ENCODE assay signal across 19 cellular contexts in the genomic region with DNA sequence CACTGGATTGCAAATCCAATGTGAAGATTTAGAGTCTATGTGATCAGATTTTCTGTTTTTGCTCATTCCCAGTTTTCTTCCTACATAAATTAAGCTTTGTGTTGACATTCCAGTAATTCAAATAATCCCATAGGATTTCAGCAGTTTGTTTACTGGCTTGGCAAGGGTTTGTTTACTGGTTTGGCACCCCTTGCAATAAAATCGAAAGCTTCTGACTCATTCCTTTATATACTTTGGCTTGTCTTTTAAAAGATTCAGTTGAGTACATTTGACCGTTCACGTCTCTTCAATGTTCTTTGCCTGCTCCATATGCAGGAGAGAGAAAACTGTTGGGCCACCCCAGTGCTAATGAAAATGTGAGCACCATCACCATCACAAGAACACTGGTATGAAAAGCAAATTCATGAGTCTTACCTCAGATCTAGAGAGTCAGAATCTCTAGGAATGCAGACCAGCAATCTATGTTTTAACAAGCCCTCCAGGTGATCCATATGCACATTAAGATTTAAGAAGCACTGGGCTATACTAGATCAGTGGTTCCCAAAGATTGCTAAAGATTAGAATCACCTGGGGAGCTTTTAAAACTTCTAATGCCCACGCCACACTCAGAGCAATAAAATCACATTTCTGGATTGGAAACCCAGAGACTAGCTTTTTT. TPM values are rescaled to one million over a fixed set of nuclear protein-coding genes. Genes with fewer than 3 reads are reported as not detected.
DNase-seq lines count a peak whose midpoint lies in the region; ATAC-seq, FAIRE-seq and TF ChIP-seq lines count a peak whose summit lies in the region.
"Had no signal": no experiment of that assay in that cellular context is flagged by ENCODE, and none has a peak within 500 bp of the region (broad histone marks: within the 10 kb centered on the region; RNA-seq: fewer than 3 reads in every experiment).

No MANE protein-coding gene starts in this region.

- H3K4me2 ChIP-seq in A549: peak overlapping the region; percentile 36; the same call in 2 of the 3 replicates

- TF ChIP-seq RAD21 in A549 (conservative IDR thresholded peaks at IDR 0.05 in 1 of 2, IDR thresholded peaks at IDR 0.05 in 1 of 2): no peak

- no peak for TF ChIP-seq POLR2A in A549 (IDR thresholded peaks at IDR 0.05; ENCODE audit: low read length)

- no peak for DNase-seq in A549 (ENCODE audit: low read depth in 1 of 2, low spot score in 1 of 2)
- peak; percentile 83 for DNase-seq in LNCaP clone FGC (ENCODE audit: low read depth)
- peak; percentile 49 for DNase-seq in astrocyte of the hippocampus (ENCODE audit: low read depth, low spot score)
- peak; percentile 51 for DNase-seq in fibroblast of the conjunctiva (ENCODE audit: low read depth)
- no peak for DNase-seq in frontal cortex (ENCODE audit: low spot score in 2 of 2)
- DNase-seq in activated CD4-positive, CD25-positive, alpha-beta regulatory T cell treated with anti-CD3 and anti-CD28 coated beads, Interleukin-2, amount 50 U/mL, for 72 hours: no peak
- DNase-seq: AML-193; CD4-positive, CD25-positive, alpha-beta regulatory T cell; DMS53; KBM-7; NCI-H187 treated with DMSO at 0.1 percent for 48 hours; NCI-H2171; NCI-H446 treated with DMSO at 0.1 percent for 48 hours; NCI-H748 treated with DMSO at 0.1 percent for 48 hours; PC-9 had no signal

- H3K4me3 ChIP-seq in A549 (no peak overlapping the region), LNCaP clone FGC (ENCODE audit: low read depth, low read length) (no peak overlapping the region)
- H3K4me3 ChIP-seq: PC-9 had no signal

- ATAC-seq in A549: no peak
- no peak for ATAC-seq in GM18861 (IDR thresholded peaks at IDR 0.05; ENCODE audit: unreplicated experiment)
- ATAC-seq in HG02938 (IDR thresholded peaks at IDR 0.05; ENCODE audit: unreplicated experiment): no peak

- POLR2A ChIA-PET in A549 (lab: Yijun Ruan, JAX): no interaction called here

- peaks cover 7% of the 10 kb centered on the region; the same call in 1 of the 3 replicates for H3K4me1 ChIP-seq in A549

- CTCF ChIA-PET in A549 (lab: Yijun Ruan, JAX): interaction anchor here (1.2 to 1.5 kb wide), 3 partner anchors 14 to 233 kb away, joined by 3 to 4 read pairs (median 3); no protein-coding TSS in a partner anchor

- FAIRE-seq in A549 (lab: Jason Lieb, UNC): no peak
- FAIRE-seq in frontal cortex (lab: Jason Lieb, UNC): no peak
- FAIRE-seq: A204.1 had no signal

- no peak for TF ChIP-seq CTCF in A549 (IDR thresholded peaks at IDR 0.05)
- no peak for TF ChIP-seq CTCF in LNCaP clone FGC (IDR thresholded peaks at IDR 0.05; ENCODE audit: control insufficient read depth, extremely low read depth, insufficient read depth)

- H3K9me3 ChIP-seq in A549: no peaks in the 10 kb centered on the region; the same call in 2 of the 3 replicates

- no peak for TF ChIP-seq EP300 in A549 (IDR thresholded peaks at IDR 0.05)

- H3K27ac ChIP-seq in A549: no peak overlapping the region
- H3K27ac ChIP-seq: HL-60, PC-9 had no signal

- WGBS in A549 (ENCODE audit: missing lambda C conversion rate): 21% methylated on average over 4 of the region's 4 CpGs

TF ChIP-seq in A549, 52 proteins besides CTCF, POLR2A, EP300 and RAD21:
- TF ChIP-seq FOSL2 (IDR thresholded peaks at IDR 0.05) (no peak), FOSL2 (CRISPR knock-in tag; IDR thresholded peaks at IDR 0.05) (peak; percentile 7; the same call in 1 of the 2 replicates), ZC3H11A (IDR thresholded peaks at IDR 0.05) (no peak)

RNA-seq across cellular contexts. Expression of a gene that starts 32.8 kb away (rescaled TPM):
- polyA plus RNA-seq in A549 (2011; rRNA removed) (0.09 TPM in 2 replicates), A549 (2017; fragmentation: RNase III; extraction: RNeasy Plus Mini Kit Qiagen cat#74134 plus additional on column Dnase treatment) (0.04 to 0.05 TPM (median 0.05 TPM) in 3 replicates)
- polyA plus RNA-seq in A549 (2012; cell fraction: cytosol; rRNA removed): not detected in 2 replicates
- polyA plus RNA-seq in A549 (2012; cell fraction: nucleus; rRNA removed): 0.02 TPM in 1 of 2 replicates, not detected in the other
- polyA minus RNA-seq in A549 (2011; rRNA and poly(A)+ RNA removed): 0.21 TPM in 1 of 2 replicates, not detected in the other
- not detected for total RNA-seq in frontal cortex
- total RNA-seq: CD4-positive, CD25-positive, alpha-beta regulatory T cell; PC-9 had no signal
- polyA plus RNA-seq: CD4-positive, CD25-positive, alpha-beta regulatory T cell had no signal

Comparison
In these comparisons a context has a peak if more than half of its experiments do, and no peak if none do; other contexts are left out.
1. DNase-seq: peak in LNCaP clone FGC (single experiment), astrocyte of the hippocampus (single experiment) and fibroblast of the conjunctiva (single experiment); none in A549 (0 of 2), frontal cortex (0 of 2) and activated CD4-positive, CD25-positive, alpha-beta regulatory T cell treated with anti-CD3 and anti-CD28 coated beads, Interleukin-2, amount 50 U/mL, for 72 hours (single experiment).